In genomic region chr15:75033809-75034208, GRCh38 we compare ENCODE assay signal across 11 cellular contexts.
"Had no signal": no experiment of that assay in that cellular context is flagged by ENCODE, and none has a peak within 500 bp of the region (broad histone marks: within the 10 kb centered on the region; RNA-seq: fewer than 3 reads in every experiment).

No MANE protein-coding gene starts in this region.

- H3K27ac Mint-ChIP-seq: memory B cell; stimulated activated naive CD8-positive, alpha-beta T cell treated with anti-CD3 and anti-CD28 coated beads, Interleukin-15, amount 100 ng/mL, for 72 hours had no signal

- DNase-seq: activated CD4-positive, alpha-beta T cell treated with anti-CD3 and anti-CD28 coated beads for 4 hours; activated naive CD4-positive, alpha-beta T cell treated with Interleukin-2 at 50 U/mL for 16 hours; effector CD4-positive, alpha-beta T cell; left ventricle myocardium inferior; occipital lobe; psoas muscle; stimulated activated CD4-positive, alpha-beta T cell treated with anti-CD3 and anti-CD28 coated beads, Interleukin-12 subunit alpha, Interleukin-12 subunit beta, amount 100 ng/mL, for 4 hours; stimulated activated naive CD8-positive, alpha-beta T cell treated with anti-CD3 and anti-CD28 coated beads, Interleukin-15, amount 100 ng/mL, for 72 hours; testis had no signal

- H3K9me3 Mint-ChIP-seq: memory B cell; nephron; stimulated activated naive CD8-positive, alpha-beta T cell treated with anti-CD3 and anti-CD28 coated beads, Interleukin-15, amount 100 ng/mL, for 72 hours had no signal

- ATAC-seq: psoas muscle; stimulated activated naive CD8-positive, alpha-beta T cell treated with anti-CD3 and anti-CD28 coated beads, Interleukin-15, amount 100 ng/mL, for 72 hours had no signal

- H3K27ac ChIP-seq: left ventricle myocardium inferior, psoas muscle, testis had no signal

- H3K36me3 ChIP-seq: left ventricle myocardium inferior had no signal

- H3K4me3 Mint-ChIP-seq: memory B cell; nephron; stimulated activated naive CD8-positive, alpha-beta T cell treated with anti-CD3 and anti-CD28 coated beads, Interleukin-15, amount 100 ng/mL, for 72 hours had no signal

- H3K4me3 ChIP-seq: left ventricle myocardium inferior, psoas muscle, testis had no signal

- H3K27me3 ChIP-seq: testis had no signal

- H3K9me3 ChIP-seq: left ventricle myocardium inferior, psoas muscle, testis had no signal

- H3K27me3 Mint-ChIP-seq: memory B cell; stimulated activated naive CD8-positive, alpha-beta T cell treated with anti-CD3 and anti-CD28 coated beads, Interleukin-15, amount 100 ng/mL, for 72 hours had no signal
